ENCODE assay signal across 1 cellular context in the genomic region with DNA sequence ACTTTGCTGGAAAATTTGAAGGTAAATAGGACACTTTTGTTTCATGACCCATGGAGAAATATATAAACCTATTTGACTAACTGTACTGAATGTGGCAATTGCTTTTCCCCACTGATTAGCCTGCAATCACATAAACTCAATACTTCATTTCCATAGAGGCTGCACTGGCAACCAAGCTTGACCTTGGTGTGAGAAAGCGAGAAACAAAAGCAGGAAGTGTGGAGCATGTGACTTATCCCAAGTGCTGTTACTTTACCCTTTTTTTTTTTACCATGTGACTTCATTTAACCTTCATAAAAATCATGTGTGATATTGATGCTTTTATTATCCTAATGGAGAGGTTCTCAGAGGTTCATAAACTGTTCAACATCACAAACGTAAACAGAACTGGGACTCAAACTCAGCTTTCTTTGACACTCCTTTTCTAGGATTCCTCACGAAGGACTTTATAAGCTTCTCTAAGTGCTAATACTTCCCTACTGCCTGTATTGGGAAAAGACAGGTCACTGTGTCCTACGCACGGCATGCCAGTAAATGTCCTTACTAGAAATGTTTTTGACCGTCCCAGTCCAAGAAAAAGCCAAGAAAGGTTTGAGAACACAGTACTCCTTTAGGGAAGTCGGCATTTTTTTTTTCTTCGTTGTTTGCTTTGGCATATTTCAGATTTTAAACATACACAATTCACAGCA.
TF ChIP-seq lines count a peak whose summit lies in the region.

No MANE protein-coding gene starts in this region.

TF ChIP-seq in WTC11, 78 proteins besides CTCF, POLR2A, EP300 and RAD21 (continued from another document):
- TF ChIP-seq KAT7 (CRISPR knock-in tag; IDR thresholded peaks at IDR 0.05; ENCODE audit: borderline replicate concordance) (no peak), NFATC4 (CRISPR knock-in tag; IDR thresholded peaks at IDR 0.05) (no peak), AR (CRISPR knock-in tag; IDR thresholded peaks at IDR 0.05) (no peak), PREB (CRISPR knock-in tag; IDR thresholded peaks at IDR 0.05; ENCODE audit: borderline replicate concordance) (no peak), FOXJ3 (CRISPR knock-in tag; IDR thresholded peaks at IDR 0.05; ENCODE audit: borderline replicate concordance) (no peak)
TF ChIP-seq in WTC11: peak in this region for 0.
